11 cellular contexts compared by ENCODE assay signal in genomic region chr6:170266061-170266825, GRCh38. TPM values are rescaled to one million over a fixed set of nuclear protein-coding genes. Genes with fewer than 3 reads are reported as not detected.
DNase-seq lines count a peak whose midpoint lies in the region; ATAC-seq and TF ChIP-seq lines count a peak whose summit lies in the region.
"Had no signal": no experiment of that assay in that cellular context is flagged by ENCODE, and none has a peak within 500 bp of the region (broad histone marks: within the 10 kb centered on the region; RNA-seq: fewer than 3 reads in every experiment).

No MANE protein-coding gene starts in this region.

- no peak overlapping the region for H3K9ac ChIP-seq in MM.1S (ENCODE audit: low read length)
- H3K9ac ChIP-seq: BLaER1 treated with 17β-estradiol and CSF1 and Interleukin-3, amounts not matched to agents 10 nM and 100 nM had no signal

- ATAC-seq in gastroesophageal sphincter (peak; percentile 38), GM19328 (IDR thresholded peaks at IDR 0.05; ENCODE audit: unreplicated experiment) (no peak)

- no peaks in the 10 kb centered on the region for H3K79me2 ChIP-seq in MM.1S (ENCODE audit: low read length)

- H3K9me2 ChIP-seq in MM.1S (replicated peaks; ENCODE audit: insufficient read depth, low read length): no peaks in the 10 kb centered on the region

- H3K9me3 ChIP-seq in gastroesophageal sphincter (no peaks in the 10 kb centered on the region), MM.1S (replicated peaks; ENCODE audit: insufficient read depth, low read length) (no peaks in the 10 kb centered on the region)
- H3K9me3 ChIP-seq: BLaER1 treated with 17β-estradiol and CSF1 and Interleukin-3, amounts not matched to agents 10 nM and 100 nM had no signal

- peak overlapping the region; percentile 94 for H3K27ac Mint-ChIP-seq in nephron progenitor cell
- H3K27ac Mint-ChIP-seq: activated CD4-positive, alpha-beta memory T cell treated with anti-CD3 and anti-CD28 coated beads, Interleukin-2, amount 10 ng/mL, durations not matched to agents 7 days and 5 days had no signal

- no peak for TF ChIP-seq EP300 in gastroesophageal sphincter (IDR thresholded peaks at IDR 0.05)

- DNase-seq in NCI-H774 (lab: John Stamatoyannopoulos, UW): peak; percentile 70
- DNase-seq in nephron progenitor cell: no peak
- no peak for DNase-seq in DMS79 treated with DMSO at 0.1 percent for 48 hours (lab: John Stamatoyannopoulos, UW)
- no peak for DNase-seq in MM.1S
- no peak for DNase-seq in mesenteric fat pad (ENCODE audit: low spot score)
- DNase-seq: activated CD4-positive, alpha-beta memory T cell treated with anti-CD3 and anti-CD28 coated beads, Interleukin-2, amount 10 ng/mL, durations not matched to agents 7 days and 5 days; KG1 had no signal

- TF ChIP-seq POLR2A in gastroesophageal sphincter (IDR thresholded peaks at IDR 0.05): no peak

- TF ChIP-seq CTCF in C4-2B (conservative IDR thresholded peaks at IDR 0.05) (no peak), gastroesophageal sphincter (IDR thresholded peaks at IDR 0.05) (no peak), nephron progenitor cell (IDR thresholded peaks at IDR 0.05) (no peak), MM.1S (IDR thresholded peaks at IDR 0.05; ENCODE audit: low read length) (no peak)

- no peaks in the 10 kb centered on the region for H3K27me3 Mint-ChIP-seq in nephron progenitor cell (ENCODE audit: low read depth, poor library complexity)

- H4K20me1 ChIP-seq in MM.1S (ENCODE audit: insufficient read depth, low read length): no peaks in the 10 kb centered on the region

- no peak overlapping the region for H3K4me3 ChIP-seq in gastroesophageal sphincter
- no peak overlapping the region for H3K4me3 ChIP-seq in MM.1S (ENCODE audit: low read length)
- H3K4me3 ChIP-seq: BLaER1 treated with 17β-estradiol and CSF1 and Interleukin-3, amounts not matched to agents 10 nM and 100 nM had no signal

- H3K27ac ChIP-seq in C4-2B (peak overlapping the region; percentile 18; the same call in 1 of the 2 replicates), gastroesophageal sphincter (peak overlapping the region in 1 of 4 donors; percentile 24), MM.1S (ENCODE audit: low read length) (no peak overlapping the region)
- H3K27ac ChIP-seq: BLaER1 treated with 17β-estradiol and CSF1 and Interleukin-3, amounts not matched to agents 10 nM and 100 nM had no signal

- no peaks in the 10 kb centered on the region for H3K36me3 Mint-ChIP-seq in nephron progenitor cell (ENCODE audit: low read depth)

- H3F3A ChIP-seq in MM.1S (ENCODE audit: insufficient read depth, low read length): no peaks in the 10 kb centered on the region

- no peaks in the 10 kb centered on the region for H3K9me3 Mint-ChIP-seq in nephron progenitor cell
- H3K9me3 Mint-ChIP-seq: activated CD4-positive, alpha-beta memory T cell treated with anti-CD3 and anti-CD28 coated beads, Interleukin-2, amount 10 ng/mL, durations not matched to agents 7 days and 5 days had no signal

- H3K4me1 ChIP-seq in gastroesophageal sphincter: peaks cover 0 to 19% (median 5%) of the 10 kb centered on the region in 3 donors
- H3K4me1 ChIP-seq in MM.1S (ENCODE audit: low read length): no peaks in the 10 kb centered on the region

- H2AFZ ChIP-seq in MM.1S (ENCODE audit: low read length): no peak overlapping the region

- no peaks in the 10 kb centered on the region for H3K36me3 ChIP-seq in gastroesophageal sphincter
- no peaks in the 10 kb centered on the region for H3K36me3 ChIP-seq in MM.1S (replicated peaks; ENCODE audit: insufficient read depth, low read length)
- H3K36me3 ChIP-seq: BLaER1 treated with 17β-estradiol and CSF1 and Interleukin-3, amounts not matched to agents 10 nM and 100 nM had no signal

- no peak overlapping the region for H3K4me2 ChIP-seq in MM.1S (ENCODE audit: low read depth, low read length)

- H3K4me3 Mint-ChIP-seq in nephron progenitor cell: peak overlapping the region; percentile 13
- H3K4me3 Mint-ChIP-seq: activated CD4-positive, alpha-beta memory T cell treated with anti-CD3 and anti-CD28 coated beads, Interleukin-2, amount 10 ng/mL, durations not matched to agents 7 days and 5 days had no signal

- 44 to 56% methylated on average over 6 to 7 of the region's 18 CpGs for WGBS in gastroesophageal sphincter (ENCODE audit: low coverage in 1 of 2), 2 donors

- H3K27me3 ChIP-seq in gastroesophageal sphincter: no peaks in the 10 kb centered on the region
- peaks cover 41% of the 10 kb centered on the region for H3K27me3 ChIP-seq in MM.1S (replicated peaks; ENCODE audit: insufficient read depth, low read length)

- H3K4me1 Mint-ChIP-seq in nephron progenitor cell: peaks cover 86% of the 10 kb centered on the region
- H3K4me1 Mint-ChIP-seq: activated CD4-positive, alpha-beta memory T cell treated with anti-CD3 and anti-CD28 coated beads, Interleukin-2, amount 10 ng/mL, durations not matched to agents 7 days and 5 days had no signal

RNA-seq across cellular contexts. Expression of gene DLL1, which starts 24.6 kb away (rescaled TPM):
- total RNA-seq in gastroesophageal sphincter: 10 to 100 TPM in 1 of 4 donors, 1 to 10 TPM in 3; 5.3 to 11.8 (median 6.5) TPM
- total RNA-seq in mesenteric fat pad: 23.8 TPM

RNA-seq across cellular contexts. Expression of gene FAM120B, which starts 40.3 kb away (rescaled TPM):
- 10 to 100 TPM; 24.6 to 40.3 (median 31.9) TPM for total RNA-seq in gastroesophageal sphincter
- total RNA-seq in mesenteric fat pad: 27.8 TPM
